ENCODE assay signal across 9 cellular contexts in the genomic region with DNA sequence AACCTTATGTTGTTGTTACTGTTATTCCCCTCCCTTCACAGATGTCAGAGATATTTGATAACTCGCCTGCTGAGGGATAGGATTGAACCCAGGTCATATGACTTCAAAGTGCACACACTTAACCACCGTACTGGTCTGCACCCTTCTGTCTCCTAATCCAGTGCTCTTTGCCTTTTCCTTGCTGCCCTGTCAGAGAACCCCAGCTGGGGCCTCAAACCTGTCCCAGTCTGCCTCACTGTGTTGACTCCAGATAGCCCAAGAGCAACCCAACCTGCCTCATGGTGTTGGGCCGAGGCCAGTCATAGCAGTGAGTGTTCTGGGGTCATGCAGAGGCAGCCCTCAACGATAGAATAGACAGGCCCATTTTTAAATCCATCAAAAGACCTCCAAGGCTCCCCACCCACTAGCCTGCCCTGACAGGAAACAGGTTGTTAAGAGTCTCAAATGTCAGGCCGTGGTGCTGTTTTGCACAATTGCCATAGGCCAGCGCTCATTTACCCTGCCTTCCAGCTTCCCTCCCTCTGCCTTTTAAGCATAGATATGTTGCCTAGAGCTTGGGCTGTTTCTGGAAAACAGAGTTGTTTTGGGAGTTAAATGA. TPM values are rescaled to one million over a fixed set of nuclear protein-coding genes. Genes with fewer than 3 reads are reported as not detected.
A peak's percentile ranks its signal among the peaks of the same experiment; 100 is the strongest.
DNase-seq lines count a peak whose midpoint lies in the region; ATAC-seq, FAIRE-seq and TF ChIP-seq lines count a peak whose summit lies in the region.
"Had no signal": no experiment of that assay in that cellular context is flagged by ENCODE, and none has a peak within 500 bp of the region (broad histone marks: within the 10 kb centered on the region; RNA-seq: fewer than 3 reads in every experiment).

No MANE protein-coding gene starts in this region.

- 50 to 80% methylated on average over 2 to 6 of the region's 6 CpGs for WGBS in transverse colon (ENCODE audit: low coverage in 1 of 2), 2 donors

- intact Hi-C loops in activated T-helper 1 cell treated with anti-CD3 and anti-CD28 coated beads, Interleukin-12 subunit alpha, Interleukin-12 subunit beta, Interleukin-2, Interleukin-4 antibody, amounts not matched to agents 30 ng/mL and 10 ng/mL and 1 ng/mL, durations not matched to agents 14 hours and 24 hours and 36 hours (cut with micrococcal nuclease), result no loop called here
- intact Hi-C loops in transverse colon (cut with DNase I; ENCODE audit: low total_unique reads), result no loop called here

- H3K36me3 Mint-ChIP-seq in activated CD4-positive, alpha-beta T cell treated with anti-CD3 and anti-CD28 coated beads, Interleukin-2, amount 10 ng/mL, durations not matched to agents 7 days and 5 days (ENCODE audit: low read depth), result no peaks in the 10 kb centered on the region
- peaks cover 4% of the 10 kb centered on the region for H3K36me3 Mint-ChIP-seq in activated T-helper 1 cell treated with anti-CD3 and anti-CD28 coated beads, Interleukin-12 subunit alpha, Interleukin-12 subunit beta, Interleukin-2, Interleukin-4 antibody, amounts not matched to agents 30 ng/mL and 10 ng/mL and 1 ng/mL, durations not matched to agents 14 hours and 24 hours and 36 hours (ENCODE audit: low read depth)

- peaks cover 36% of the 10 kb centered on the region for H3K4me1 Mint-ChIP-seq in activated CD4-positive, alpha-beta T cell treated with anti-CD3 and anti-CD28 coated beads, Interleukin-2, amount 10 ng/mL, durations not matched to agents 7 days and 5 days
- peaks cover 35% of the 10 kb centered on the region for H3K4me1 Mint-ChIP-seq in activated T-helper 1 cell treated with anti-CD3 and anti-CD28 coated beads, Interleukin-12 subunit alpha, Interleukin-12 subunit beta, Interleukin-2, Interleukin-4 antibody, amounts not matched to agents 30 ng/mL and 10 ng/mL and 1 ng/mL, durations not matched to agents 14 hours and 24 hours and 36 hours (ENCODE audit: low read depth)

- no peaks in the 10 kb centered on the region for H3K36me3 ChIP-seq in transverse colon

- H3K9me3 ChIP-seq in transverse colon, result no peaks in the 10 kb centered on the region

- CTCF ChIA-PET in activated CD4-positive, alpha-beta T cell treated with anti-CD3 and anti-CD28 coated beads, Interleukin-2, amount 10 ng/mL, durations not matched to agents 7 days and 5 days (lab: Charles Lee), result interaction anchor here (1.0 to 1.4 kb wide), 4 partner anchors 12 to 33 kb away, joined by 3 to 5 read pairs (median 4); no protein-coding TSS in a partner anchor

- H3K27me3 Mint-ChIP-seq in activated CD4-positive, alpha-beta T cell treated with anti-CD3 and anti-CD28 coated beads, Interleukin-2, amount 10 ng/mL, durations not matched to agents 7 days and 5 days, result no peaks in the 10 kb centered on the region
- no peaks in the 10 kb centered on the region for H3K27me3 Mint-ChIP-seq in activated T-helper 1 cell treated with anti-CD3 and anti-CD28 coated beads, Interleukin-12 subunit alpha, Interleukin-12 subunit beta, Interleukin-2, Interleukin-4 antibody, amounts not matched to agents 30 ng/mL and 10 ng/mL and 1 ng/mL, durations not matched to agents 14 hours and 24 hours and 36 hours (ENCODE audit: insufficient read depth)

- H3K27ac ChIP-seq in transverse colon, result peak overlapping the region; percentile 80 to 91 (median 90)

- no peak overlapping the region for H3K4me3 Mint-ChIP-seq in activated CD4-positive, alpha-beta T cell treated with anti-CD3 and anti-CD28 coated beads, Interleukin-2, amount 10 ng/mL, durations not matched to agents 7 days and 5 days
- no peak overlapping the region for H3K4me3 Mint-ChIP-seq in activated T-helper 1 cell treated with anti-CD3 and anti-CD28 coated beads, Interleukin-12 subunit alpha, Interleukin-12 subunit beta, Interleukin-2, Interleukin-4 antibody, amounts not matched to agents 30 ng/mL and 10 ng/mL and 1 ng/mL, durations not matched to agents 14 hours and 24 hours and 36 hours

- peak; percentile 20 for DNase-seq in activated CD4-positive, alpha-beta T cell treated with anti-CD3 and anti-CD28 coated beads, Interleukin-2, amount 10 ng/mL, durations not matched to agents 7 days and 5 days
- DNase-seq in activated CD4-positive, alpha-beta T cell treated with anti-CD3 and anti-CD28 coated beads, Interleukin-2, amount 50 U/mL, for 48 hours, result no peak
- no peak for DNase-seq in activated T-helper 1 cell treated with anti-CD3 and anti-CD28 coated beads, Interleukin-12 subunit alpha, Interleukin-12 subunit beta, Interleukin-2, Interleukin-4 antibody, amounts not matched to agents 30 ng/mL and 10 ng/mL and 1 ng/mL, durations not matched to agents 14 hours and 24 hours and 36 hours (ENCODE audit: low spot score)
- peak; percentile 67 for DNase-seq in iPS-NIHi7 (ENCODE audit: extremely low spot score)
- DNase-seq in transverse colon, result peak; percentile 21
- no peak for DNase-seq in RCC 7860 (ENCODE audit: low spot score)
- no peak for DNase-seq in dedifferentiated amniotic fluid mesenchymal stem cell (ENCODE audit: extremely low spot score)
- DNase-seq: T-helper 9 cell had no signal

- no peaks in the 10 kb centered on the region for H3K27me3 ChIP-seq in transverse colon

- peak overlapping the region; percentile 56 for H3K27ac Mint-ChIP-seq in activated CD4-positive, alpha-beta T cell treated with anti-CD3 and anti-CD28 coated beads, Interleukin-2, amount 10 ng/mL, durations not matched to agents 7 days and 5 days
- H3K27ac Mint-ChIP-seq in activated T-helper 1 cell treated with anti-CD3 and anti-CD28 coated beads, Interleukin-12 subunit alpha, Interleukin-12 subunit beta, Interleukin-2, Interleukin-4 antibody, amounts not matched to agents 30 ng/mL and 10 ng/mL and 1 ng/mL, durations not matched to agents 14 hours and 24 hours and 36 hours, result peak overlapping the region; percentile 10

- in situ Hi-C loops in transverse colon (cut with MboI; ENCODE audit: low pct_ligation_motif_present in 1 of 4, low pct_unique_long_range_greater_than_20kb in 1 of 4, low sequenced_read_pairs in 3 of 4), result no loop called here

- no peak overlapping the region for H3K4me3 ChIP-seq in transverse colon

- POLR2A ChIA-PET in activated CD4-positive, alpha-beta T cell treated with anti-CD3 and anti-CD28 coated beads, Interleukin-2, amount 10 ng/mL, durations not matched to agents 7 days and 5 days (lab: Charles Lee), result no interaction called here

- TF ChIP-seq POLR2A in transverse colon (IDR thresholded peaks at IDR 0.05), result no peak

- TF ChIP-seq EP300 in transverse colon (IDR thresholded peaks at IDR 0.05; ENCODE audit: low read depth), result no peak

- no peak for ATAC-seq in HG03159 (IDR thresholded peaks at IDR 0.05; ENCODE audit: unreplicated experiment)

- TF ChIP-seq CTCF in transverse colon (IDR thresholded peaks at IDR 0.05), result no peak

- H3K9me3 Mint-ChIP-seq in activated CD4-positive, alpha-beta T cell treated with anti-CD3 and anti-CD28 coated beads, Interleukin-2, amount 10 ng/mL, durations not matched to agents 7 days and 5 days, result no peaks in the 10 kb centered on the region
- no peaks in the 10 kb centered on the region for H3K9me3 Mint-ChIP-seq in activated T-helper 1 cell treated with anti-CD3 and anti-CD28 coated beads, Interleukin-12 subunit alpha, Interleukin-12 subunit beta, Interleukin-2, Interleukin-4 antibody, amounts not matched to agents 30 ng/mL and 10 ng/mL and 1 ng/mL, durations not matched to agents 14 hours and 24 hours and 36 hours

- FAIRE-seq in RCC 7860 (lab: Jason Lieb, UNC), result no peak

- H3K4me1 ChIP-seq in transverse colon, result peaks cover 38 to 58% (median 48%) of the 10 kb centered on the region in 4 donors

RNA-seq across cellular contexts. Expression of gene PDCD4, which starts 37.0 kb away (rescaled TPM):
- 10 to 100 TPM; 63.8 to 81.0 TPM for total RNA-seq in activated CD4-positive, alpha-beta T cell treated with anti-CD3 and anti-CD28 coated beads, Interleukin-2, amount 10 ng/mL, durations not matched to agents 7 days and 5 days
- 46.1 and 51.8 TPM in 2 replicates for total RNA-seq in activated T-helper 1 cell treated with anti-CD3 and anti-CD28 coated beads, Interleukin-12 subunit alpha, Interleukin-12 subunit beta, Interleukin-2, Interleukin-4 antibody, amounts not matched to agents 30 ng/mL and 10 ng/mL and 1 ng/mL, durations not matched to agents 14 hours and 24 hours and 36 hours
- 100 to 1,000 TPM in 3 of 4 donors, 10 to 100 TPM in 1; 98.3 to 724 (median 511) TPM for total RNA-seq in transverse colon

Comparison
In these comparisons a context has a peak if more than half of its experiments do, and no peak if none do; other contexts are left out.
1. DNase-seq: peak in activated CD4-positive, alpha-beta T cell treated with anti-CD3 and anti-CD28 coated beads, Interleukin-2, amount 10 ng/mL, durations not matched to agents 7 days and 5 days (single experiment), iPS-NIHi7 (single experiment) and transverse colon (single experiment); none in activated CD4-positive, alpha-beta T cell treated with anti-CD3 and anti-CD28 coated beads, Interleukin-2, amount 50 U/mL, for 48 hours (0 of 2), activated T-helper 1 cell treated with anti-CD3 and anti-CD28 coated beads, Interleukin-12 subunit alpha, Interleukin-12 subunit beta, Interleukin-2, Interleukin-4 antibody, amounts not matched to agents 30 ng/mL and 10 ng/mL and 1 ng/mL, durations not matched to agents 14 hours and 24 hours and 36 hours (single experiment), RCC 7860 (single experiment) and dedifferentiated amniotic fluid mesenchymal stem cell (single experiment).